Comparison of ENCODE assay signal across 16 cellular contexts in the genomic region with DNA sequence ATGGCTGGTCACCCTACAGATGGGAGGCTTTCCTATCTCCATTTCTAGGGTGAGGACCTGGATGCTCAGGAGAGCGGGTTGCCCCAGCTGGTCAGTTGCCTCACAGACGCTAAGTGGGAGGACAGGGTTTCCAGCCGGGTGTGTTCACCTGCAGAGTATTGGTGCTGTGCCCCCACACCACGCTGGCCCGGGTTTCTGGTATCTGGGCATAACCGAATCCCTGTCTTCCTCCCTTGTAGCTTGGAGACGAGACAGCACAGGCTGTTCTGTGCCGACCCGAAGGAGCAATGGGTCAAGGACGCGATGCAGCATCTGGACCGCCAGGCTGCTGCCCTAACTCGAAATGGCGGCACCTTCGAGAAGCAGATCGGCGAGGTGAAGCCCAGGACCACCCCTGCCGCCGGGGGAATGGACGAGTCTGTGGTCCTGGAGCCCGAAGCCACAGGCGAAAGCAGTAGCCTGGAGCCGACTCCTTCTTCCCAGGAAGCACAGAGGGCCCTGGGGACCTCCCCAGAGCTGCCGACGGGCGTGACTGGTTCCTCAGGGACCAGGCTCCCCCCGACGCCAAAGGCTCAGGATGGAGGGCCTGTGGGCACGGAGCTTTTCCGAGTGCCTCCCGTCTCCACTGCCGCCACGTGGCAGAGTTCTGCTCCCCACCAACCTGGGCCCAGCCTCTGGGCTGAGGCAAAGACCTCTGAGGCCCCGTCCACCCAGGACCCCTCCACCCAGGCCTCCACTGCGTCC. TPM values are rescaled to one million over a fixed set of nuclear protein-coding genes. Genes with fewer than 3 reads are reported as not detected.
DNase-seq lines count a peak whose midpoint lies in the region; ATAC-seq, FAIRE-seq and TF ChIP-seq lines count a peak whose summit lies in the region.
"Had no signal": no experiment of that assay in that cellular context is flagged by ENCODE, and none has a peak within 500 bp of the region (broad histone marks: within the 10 kb centered on the region; RNA-seq: fewer than 3 reads in every experiment).

No MANE protein-coding gene starts in this region.

- H3K4me2 ChIP-seq in BLaER1 treated with 17β-estradiol and CSF1 and Interleukin-3, amounts not matched to agents 10 nM and 100 nM: peak overlapping the region; percentile 58 to 96 (median 83)
- H3K4me2 ChIP-seq in OCI-LY3 (ENCODE audit: low read length): peak overlapping the region; percentile 48

- no peaks in the 10 kb centered on the region for H3K36me3 ChIP-seq in BLaER1 treated with 17β-estradiol and CSF1 and Interleukin-3, amounts not matched to agents 10 nM and 100 nM
- H3K36me3 ChIP-seq in OCI-LY3 (replicated peaks; ENCODE audit: low read depth, low read length): no peaks in the 10 kb centered on the region
- peaks cover 0 to 32% of the 10 kb centered on the region in 2 donors for H3K36me3 ChIP-seq in gastroesophageal sphincter

- peak overlapping the region; percentile 43 for H3K27ac Mint-ChIP-seq in stimulated activated effector memory CD8-positive, alpha-beta T cell treated with anti-CD3 and anti-CD28 coated beads, Interleukin-12 subunit alpha, Interleukin-12 subunit beta, amount 100 ng/mL, for 72 hours
- H3K27ac Mint-ChIP-seq: CD4-positive, CD25-positive, alpha-beta regulatory T cell had no signal

- H3K27me3 ChIP-seq in BLaER1 treated with 17β-estradiol and CSF1 and Interleukin-3, amounts not matched to agents 10 nM and 100 nM: peaks cover 14 to 25% (median 18%) of the 10 kb centered on the region in 11 experiments; a peak in 21 of 22 replicates
- H3K27me3 ChIP-seq in OCI-LY3 (ENCODE audit: low read depth, low read length): no peaks in the 10 kb centered on the region
- H3K27me3 ChIP-seq in gastroesophageal sphincter: no peaks in the 10 kb centered on the region

- H3K4me1 Mint-ChIP-seq in stimulated activated effector memory CD8-positive, alpha-beta T cell treated with anti-CD3 and anti-CD28 coated beads, Interleukin-12 subunit alpha, Interleukin-12 subunit beta, amount 100 ng/mL, for 72 hours: peaks cover 21% of the 10 kb centered on the region

- no peaks in the 10 kb centered on the region for H3K9me3 ChIP-seq in BLaER1 treated with 17β-estradiol and CSF1 and Interleukin-3, amounts not matched to agents 10 nM and 100 nM (replicated peaks in 1 of 11)
- H3K9me3 ChIP-seq in OCI-LY3 (ENCODE audit: insufficient read depth, low read length) (no peaks in the 10 kb centered on the region), gastroesophageal sphincter (no peaks in the 10 kb centered on the region)
- H3K9me3 ChIP-seq: Caco-2 had no signal

- TF ChIP-seq CTCF in OCI-LY3 (IDR thresholded peaks at IDR 0.05; ENCODE audit: low read depth, low read length): no peak
- no peak for TF ChIP-seq CTCF in gastroesophageal sphincter (IDR thresholded peaks at IDR 0.05)

- DNase-seq in stimulated activated effector memory CD8-positive, alpha-beta T cell treated with anti-CD3 and anti-CD28 coated beads, Interleukin-12 subunit alpha, Interleukin-12 subunit beta, amount 100 ng/mL, for 72 hours (ENCODE audit: low spot score in 2 of 2): no peak
- DNase-seq in NCI-H187 (lab: John Stamatoyannopoulos, UW) (no peak), NCI-H774 (lab: John Stamatoyannopoulos, UW) (no peak), middle frontal gyrus (ENCODE audit: extremely low spot score, low spot score) (no peak), H54 (ENCODE audit: insufficient read length, low spot score) (no peak)
- DNase-seq: Caco-2; CD4-positive, CD25-positive, alpha-beta regulatory T cell; EL; NCI-H1930; NCI-H446 had no signal

- peaks cover 47 to 82% (median 77%) of the 10 kb centered on the region in 10 experiments for H3K4me1 ChIP-seq in BLaER1 treated with 17β-estradiol and CSF1 and Interleukin-3, amounts not matched to agents 10 nM and 100 nM
- H3K4me1 ChIP-seq in OCI-LY3 (ENCODE audit: low read length) (peaks cover 100% of the 10 kb centered on the region), gastroesophageal sphincter (peaks cover 0 to 94% (median 39%) of the 10 kb centered on the region in 3 donors)

- H3K9me3 Mint-ChIP-seq in stimulated activated effector memory CD8-positive, alpha-beta T cell treated with anti-CD3 and anti-CD28 coated beads, Interleukin-12 subunit alpha, Interleukin-12 subunit beta, amount 100 ng/mL, for 72 hours: no peaks in the 10 kb centered on the region
- H3K9me3 Mint-ChIP-seq: CD4-positive, CD25-positive, alpha-beta regulatory T cell had no signal

- FAIRE-seq in H54 (lab: Jason Lieb, UNC): no peak

- 0 out of 2 replicates have a peak, but pooled peaks cover 5% of the 10 kb centered on the region for H3K79me2 ChIP-seq in OCI-LY3 (ENCODE audit: low read length)

- no peak for TF ChIP-seq EP300 in gastroesophageal sphincter (IDR thresholded peaks at IDR 0.05)

- no CpG with 5 or more reads among the region's 35 CpGs for WGBS in gastroesophageal sphincter (ENCODE audit: low coverage in 1 of 2), 2 donors

- no peak overlapping the region for H3K4me3 ChIP-seq in BLaER1 treated with 17β-estradiol and CSF1 and Interleukin-3, amounts not matched to agents 10 nM and 100 nM
- no peak overlapping the region for H3K4me3 ChIP-seq in OCI-LY3 (ENCODE audit: low read length)
- no peak overlapping the region for H3K4me3 ChIP-seq in gastroesophageal sphincter

- H4K20me1 ChIP-seq in BLaER1 treated with 17β-estradiol and CSF1 and Interleukin-3, amounts not matched to agents 10 nM and 100 nM: peaks cover 0 to 9% (median 0%) of the 10 kb centered on the region in 11 experiments; a peak in 3 of 22 replicates
- no peaks in the 10 kb centered on the region for H4K20me1 ChIP-seq in OCI-LY3 (ENCODE audit: insufficient read depth, low read length)

- TF ChIP-seq POLR2A in gastroesophageal sphincter (IDR thresholded peaks at IDR 0.05): no peak
- TF ChIP-seq POLR2A in H54 (IDR thresholded peaks at IDR 0.05; ENCODE audit: low read depth, low read length): no peak

- no peaks in the 10 kb centered on the region for H3K36me3 Mint-ChIP-seq in stimulated activated effector memory CD8-positive, alpha-beta T cell treated with anti-CD3 and anti-CD28 coated beads, Interleukin-12 subunit alpha, Interleukin-12 subunit beta, amount 100 ng/mL, for 72 hours
- H3K36me3 Mint-ChIP-seq: CD4-positive, CD25-positive, alpha-beta regulatory T cell had no signal

- no peak overlapping the region for H2AFZ ChIP-seq in OCI-LY3 (ENCODE audit: low read depth, low read length)

- no peak for ATAC-seq in gastroesophageal sphincter
- ATAC-seq in stimulated activated effector memory CD8-positive, alpha-beta T cell treated with anti-CD3 and anti-CD28 coated beads, Interleukin-12 subunit alpha, Interleukin-12 subunit beta, amount 100 ng/mL, for 72 hours: no peak
- ATAC-seq: PC-3 had no signal

- no peak overlapping the region for H3K4me3 Mint-ChIP-seq in stimulated activated effector memory CD8-positive, alpha-beta T cell treated with anti-CD3 and anti-CD28 coated beads, Interleukin-12 subunit alpha, Interleukin-12 subunit beta, amount 100 ng/mL, for 72 hours
- H3K4me3 Mint-ChIP-seq: CD4-positive, CD25-positive, alpha-beta regulatory T cell had no signal

- H3K9ac ChIP-seq in BLaER1 treated with 17β-estradiol and CSF1 and Interleukin-3, amounts not matched to agents 10 nM and 100 nM: no peak overlapping the region
- H3K9ac ChIP-seq in OCI-LY3 (ENCODE audit: low read length): peak overlapping the region; percentile 60

- H3K27ac ChIP-seq in BLaER1 treated with 17β-estradiol and CSF1 and Interleukin-3, amounts not matched to agents 10 nM and 100 nM: no peak overlapping the region
- H3K27ac ChIP-seq in OCI-LY3 (ENCODE audit: low read length) (peak overlapping the region; percentile 89), gastroesophageal sphincter (peak overlapping the region in 3 of 4 donors; percentile 62 to 96 (median 68))
- H3K27ac ChIP-seq: RWPE1 had no signal

RNA-seq across cellular contexts. Expression of gene CX3CL1, which starts 9.7 kb away (rescaled TPM):
- total RNA-seq in gastroesophageal sphincter: 10 to 100 TPM; 18.6 to 45.8 (median 30.5) TPM
- total RNA-seq: Caco-2, PC-3 had no signal

RNA-seq across cellular contexts. Expression of gene CCL17, which starts 22.6 kb away (rescaled TPM):
- total RNA-seq in gastroesophageal sphincter: not detected
- total RNA-seq: Caco-2; CD4-positive, CD25-positive, alpha-beta regulatory T cell; HT1080; PC-3 had no signal

RNA-seq across cellular contexts. Expression of gene CCL22, which starts 23.4 kb away (rescaled TPM):
- not detected for total RNA-seq in gastroesophageal sphincter
- total RNA-seq: CD4-positive, CD25-positive, alpha-beta regulatory T cell; HT1080; PC-3 had no signal

Comparison
In these comparisons a context has a peak if more than half of its experiments do, and no peak if none do; other contexts are left out.
1. H3K27ac ChIP-seq: peak in OCI-LY3 (single experiment) and gastroesophageal sphincter (3 of 4); none in BLaER1 treated with 17β-estradiol and CSF1 and Interleukin-3, amounts not matched to agents 10 nM and 100 nM (0 of 11).